Comparison of ENCODE assay signal across 8 cellular contexts in genomic region chr3:161423911-161424522, GRCh38. TPM values are rescaled to one million over a fixed set of nuclear protein-coding genes. Genes with fewer than 3 reads are reported as not detected.
DNase-seq lines count a peak whose midpoint lies in the region; ATAC-seq and TF ChIP-seq lines count a peak whose summit lies in the region.

No MANE protein-coding gene starts in this region.

- ATAC-seq in GM18499 (IDR thresholded peaks at IDR 0.05; ENCODE audit: insufficient read depth, unreplicated experiment): peak; percentile 61
- ATAC-seq in GM19328 (IDR thresholded peaks at IDR 0.05; ENCODE audit: unreplicated experiment): no peak

- intact Hi-C loops in A673 (cut with micrococcal nuclease; ENCODE audit: unreplicated experiment): loop anchor here (2.0 to 10.0 kb wide), 5 partner anchors 149 to 989 kb away; partner anchors contain the start of gene ARL14

- no peak overlapping the region for H3K4me3 ChIP-seq in A673 (ENCODE audit: low read depth, low read length, poor library complexity, severe bottlenecking)

- H3K36me3 Mint-ChIP-seq in endothelial cell (ENCODE audit: low read depth, unreplicated experiment) (no peaks in the 10 kb centered on the region), nephron progenitor cell (ENCODE audit: low read depth) (no peaks in the 10 kb centered on the region)

- CTCF ChIA-PET in A673 (lab: Charles Lee): no interaction called here

- no peaks in the 10 kb centered on the region for H3K9me3 ChIP-seq in A673 (ENCODE audit: low read depth, low read length, poor library complexity, severe bottlenecking)

- H3K27me3 ChIP-seq in A673 (replicated peaks; ENCODE audit: insufficient read depth, low read depth, low read length, poor library complexity): no peaks in the 10 kb centered on the region

- no peak overlapping the region for H3K27ac ChIP-seq in A673 (ENCODE audit: low read depth, low read length, poor library complexity, severe bottlenecking)

- H3K4me1 ChIP-seq in A673 (ENCODE audit: insufficient read depth, low read length, poor library complexity, severe bottlenecking): no peaks in the 10 kb centered on the region

- peak; percentile 72 for TF ChIP-seq CTCF in A673 (conservative IDR thresholded peaks at IDR 0.05; ENCODE audit: low read depth, low read length)
- TF ChIP-seq CTCF in endothelial cell (IDR thresholded peaks at IDR 0.05; ENCODE audit: unreplicated experiment): peak; percentile 98
- TF ChIP-seq CTCF in nephron progenitor cell (IDR thresholded peaks at IDR 0.05): peak; percentile 83

- H3K9me3 Mint-ChIP-seq in endothelial cell (ENCODE audit: unreplicated experiment) (no peaks in the 10 kb centered on the region), nephron progenitor cell (no peaks in the 10 kb centered on the region)

- POLR2A ChIA-PET in A673 (lab: Charles Lee; ENCODE audit: low non-redundant PET): no interaction called here

- BruUV-seq in A673 (replicated peaks; lab: Mats Ljungman, UMichigan): no TSS peak

- H3K4me1 Mint-ChIP-seq in endothelial cell (ENCODE audit: unreplicated experiment): peaks cover 9% of the 10 kb centered on the region
- peaks cover 16% of the 10 kb centered on the region for H3K4me1 Mint-ChIP-seq in nephron progenitor cell

- no peak overlapping the region for H3K27ac Mint-ChIP-seq in endothelial cell (ENCODE audit: unreplicated experiment)
- H3K27ac Mint-ChIP-seq in nephron progenitor cell: no peak overlapping the region

- H3K4me3 Mint-ChIP-seq in endothelial cell (ENCODE audit: unreplicated experiment): no peak overlapping the region
- no peak overlapping the region for H3K4me3 Mint-ChIP-seq in nephron progenitor cell

- H3K36me3 ChIP-seq in A673 (ENCODE audit: insufficient read depth, low read length, poor library complexity, severe bottlenecking): no peaks in the 10 kb centered on the region

- no peaks in the 10 kb centered on the region for H3K27me3 Mint-ChIP-seq in endothelial cell (ENCODE audit: unreplicated experiment)
- peaks cover 4% of the 10 kb centered on the region for H3K27me3 Mint-ChIP-seq in nephron progenitor cell (ENCODE audit: low read depth, poor library complexity)

- DNase-seq in A673 (ENCODE audit: low spot score) (peak; percentile 64), HS-5 (ENCODE audit: low read depth) (peak; percentile 23), OCI-M1 (lab: John Stamatoyannopoulos, UW) (peak; percentile 60), endothelial cell (ENCODE audit: low spot score) (no peak), nephron progenitor cell (no peak)
- no peak for DNase-seq in stimulated activated CD4-positive, alpha-beta T cell treated with anti-CD3 and anti-CD28 coated beads, Interleukin-15, amount 100 ng/mL, for 24 hours

RNA-seq across cellular contexts. Expression of gene SPTSSB, which starts 52.7 kb away (rescaled TPM):
- total RNA-seq in A673 (2021) (not detected in 2 replicates), endothelial cell (ENCODE audit: unreplicated experiment) (not detected)

Comparison
In these comparisons a context has a peak if more than half of its experiments do, and no peak if none do; other contexts are left out.
1. DNase-seq: peak in A673 (single experiment), HS-5 (single experiment) and OCI-M1 (single experiment); none in endothelial cell (single experiment), nephron progenitor cell (single experiment) and stimulated activated CD4-positive, alpha-beta T cell treated with anti-CD3 and anti-CD28 coated beads, Interleukin-15, amount 100 ng/mL, for 24 hours (single experiment).
2. Peak in every context shown above with its lines, with median percentiles within 50 percentile points of each other: CTCF ChIP-seq.